In the genomic region with DNA sequence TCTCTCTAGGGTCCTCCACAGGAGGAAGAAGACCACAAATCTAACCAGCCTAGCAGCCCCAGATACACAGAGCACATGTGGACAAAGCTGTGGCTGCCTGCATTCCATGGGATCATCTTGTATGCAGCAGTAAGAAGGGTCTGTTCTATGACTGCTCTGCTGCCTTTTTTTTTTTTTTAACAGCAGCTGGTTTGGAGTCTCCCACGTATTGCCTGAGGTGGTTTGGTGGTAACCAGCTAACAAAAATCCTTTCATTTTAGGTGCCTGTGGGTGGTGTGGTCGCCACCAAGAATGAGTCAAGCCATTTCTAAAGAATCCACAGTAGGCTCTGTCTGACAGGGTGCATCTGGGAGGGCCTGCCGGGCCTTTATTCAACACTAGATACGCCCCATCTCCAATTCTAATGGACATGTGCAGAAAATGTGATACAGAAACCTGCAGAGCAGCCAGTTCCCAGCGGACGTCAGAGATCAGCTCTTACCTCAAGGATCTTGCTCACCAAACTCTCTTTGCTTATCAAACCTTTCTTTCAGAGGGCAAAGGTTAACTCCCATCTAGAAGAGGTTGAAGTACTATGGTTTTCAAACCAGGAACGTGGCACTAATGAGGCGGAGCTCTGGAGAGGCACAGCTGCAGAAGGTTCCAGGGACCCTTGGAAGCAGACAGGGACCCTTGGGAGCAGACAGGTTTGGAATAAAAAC, we compare ENCODE assay signal across 9 cellular contexts. TPM values are rescaled to one million over a fixed set of nuclear protein-coding genes. Genes with fewer than 3 reads are reported as not detected.
A peak's percentile ranks its signal among the peaks of the same experiment; 100 is the strongest.
DNase-seq lines count a peak whose midpoint lies in the region; ATAC-seq, FAIRE-seq and TF ChIP-seq lines count a peak whose summit lies in the region.
"Had no signal": no experiment of that assay in that cellular context is flagged by ENCODE, and none has a peak within 500 bp of the region (broad histone marks: within the 10 kb centered on the region; RNA-seq: fewer than 3 reads in every experiment).

No MANE protein-coding gene starts in this region.

- no peak overlapping the region for H3K27ac ChIP-seq in left lung
- H3K27ac ChIP-seq in kidney (ENCODE audit: low read depth in 2 of 2, low read length in 2 of 2) = no peak overlapping the region
- no peak overlapping the region for H3K27ac ChIP-seq in ascending aorta

- TF ChIP-seq CTCF in left lung (IDR thresholded peaks at IDR 0.05) = no peak
- TF ChIP-seq CTCF in kidney (IDR thresholded peaks at IDR 0.05; ENCODE audit: borderline replicate concordance, extremely low read depth, insufficient read depth) = no peak
- no peak for TF ChIP-seq CTCF in ascending aorta (IDR thresholded peaks at IDR 0.05)

- no peak overlapping the region for H3K4me3 ChIP-seq in left lung
- no peak overlapping the region for H3K4me3 ChIP-seq in kidney (ENCODE audit: low read length in 2 of 2)
- no peak overlapping the region for H3K4me3 ChIP-seq in ascending aorta

- no peak overlapping the region for H3K9ac ChIP-seq in kidney (ENCODE audit: low read length in 2 of 2)

- intact Hi-C loops in left lung (cut with DNase I) (no loop called here), kidney (cut with DNase I) (no loop called here), ascending aorta (cut with DNase I) (no loop called here)

- H3K36me3 ChIP-seq in left lung (no peaks in the 10 kb centered on the region), kidney (ENCODE audit: control insufficient read depth in 1 of 2, insufficient read depth in 2 of 2, low read length in 2 of 2) (no peaks in the 10 kb centered on the region), ascending aorta (no peaks in the 10 kb centered on the region)

- no peaks in the 10 kb centered on the region for H3K9me3 ChIP-seq in left lung
- no peaks in the 10 kb centered on the region for H3K9me3 ChIP-seq in kidney (ENCODE audit: control insufficient read depth in 1 of 2, low read length in 2 of 2)
- H3K9me3 ChIP-seq in ascending aorta = no peaks in the 10 kb centered on the region

- H3K4me1 ChIP-seq in left lung (peaks cover 0 to 5% of the 10 kb centered on the region in 2 donors), kidney (ENCODE audit: control insufficient read depth in 1 of 2, insufficient read depth in 1 of 2, low read depth in 1 of 2, low read length in 2 of 2) (no peaks in the 10 kb centered on the region), ascending aorta (no peaks in the 10 kb centered on the region)

- ATAC-seq in left lung = peak; percentile 37

- H3K27me3 ChIP-seq in left lung (peaks cover 0 to 5% of the 10 kb centered on the region in 2 donors), ascending aorta (no peaks in the 10 kb centered on the region)

- DNase-seq in stimulated activated naive CD4-positive, alpha-beta T cell treated with Interleukin-2 at 50 U/mL for 16 hours (lab: John Stamatoyannopoulos, UW) = peak; percentile 31
- DNase-seq in stimulated activated naive CD4-positive, alpha-beta T cell (lab: John Stamatoyannopoulos, UW) = no peak
- DNase-seq in activated T-cell treated with anti-CD3 and anti-CD28 coated beads, Interleukin-2, amount 50 U/mL, for 48 hours = peak; percentile 81 to 83
- DNase-seq in left lung (no peak), kidney (no peak), DMS114 treated with DMSO at 0.1 percent for 48 hours (lab: John Stamatoyannopoulos, UW; ENCODE audit: unreplicated experiment) (no peak), ureter (ENCODE audit: low spot score) (no peak), ascending aorta (ENCODE audit: low spot score in 2 of 2) (no peak)
- DNase-seq: NCI-H1417 treated with DMSO at 0.1 percent for 48 hours had no signal

- no peak for FAIRE-seq in kidney (lab: Jason Lieb, UNC)

RNA-seq across cellular contexts. Expression of a gene that starts 32.0 kb away (rescaled TPM):
- total RNA-seq in left lung = 1 to 10 TPM; 1.5 TPM
- 0.88 TPM for total RNA-seq in kidney
- polyA plus RNA-seq in kidney (ENCODE audit: insufficient read depth, low read depth, low replicate concordance) = 0.37 TPM
- 2.4 TPM for total RNA-seq in ureter
- not detected for total RNA-seq in ascending aorta

RNA-seq across cellular contexts. Expression of a gene that starts 33.8 kb away (rescaled TPM):
- 1,000 to 10,000 TPM in 1 of 2 donors, 100 to 1,000 TPM in 1; 723 to 1,158 TPM for total RNA-seq in left lung
- total RNA-seq in kidney = 792 TPM
- 867 TPM for polyA plus RNA-seq in kidney (ENCODE audit: insufficient read depth, low read depth, low replicate concordance)
- 940 TPM for total RNA-seq in ureter
- total RNA-seq in ascending aorta = 663 TPM

Comparison
In these comparisons a context has a peak if more than half of its experiments do, and no peak if none do; other contexts are left out.
1. DNase-seq: peak in stimulated activated naive CD4-positive, alpha-beta T cell treated with Interleukin-2 at 50 U/mL for 16 hours (single experiment) and activated T-cell treated with anti-CD3 and anti-CD28 coated beads, Interleukin-2, amount 50 U/mL, for 48 hours (2 of 2); none in stimulated activated naive CD4-positive, alpha-beta T cell (0 of 6), left lung (0 of 2), kidney (single experiment), DMS114 treated with DMSO at 0.1 percent for 48 hours (single experiment), ureter (single experiment) and ascending aorta (0 of 2).